ENCODE assay signal across 5 cellular contexts in the genomic region with DNA sequence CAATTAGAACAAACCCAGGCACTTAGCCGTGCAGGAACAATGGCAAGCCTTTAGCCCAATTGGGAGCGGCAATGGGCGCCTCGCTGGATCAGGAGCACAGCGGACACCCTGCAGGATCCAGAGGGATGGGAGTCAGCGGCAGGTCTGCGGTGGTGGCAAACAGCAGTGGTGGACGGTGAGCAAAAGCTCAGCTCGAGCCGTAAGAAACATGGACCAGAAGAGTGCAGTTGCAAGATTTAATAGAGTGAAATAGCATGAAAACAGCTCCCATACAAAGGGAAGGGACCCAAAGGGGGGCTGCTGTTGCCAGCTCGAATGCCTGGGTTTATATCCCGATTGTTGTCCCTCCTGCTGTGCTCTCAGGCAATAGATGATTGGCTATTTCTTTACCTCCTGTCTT. TPM values are rescaled to one million over a fixed set of nuclear protein-coding genes. Genes with fewer than 3 reads are reported as not detected.
"Had no signal": no experiment of that assay in that cellular context is flagged by ENCODE, and none has a peak within 500 bp of the region (broad histone marks: within the 10 kb centered on the region; RNA-seq: fewer than 3 reads in every experiment).

ERVW-1 (minus strand) TSS at position 302 of the 400 bp plus-strand sequence. CDS start 7,565 bp downstream, outside the sequence.

RNA-seq across cellular contexts. Expression of gene ERVW-1, which starts in this region (rescaled TPM):
- total RNA-seq: GM23248, H4, HepG2, HFFc6, HT1080 had no signal
- polyA plus RNA-seq: GM23248, HepG2 had no signal
